ENCODE assay signal across 14 cellular contexts in genomic region chr3:40546811-40547210, GRCh38. TPM values are rescaled to one million over a fixed set of nuclear protein-coding genes. Genes with fewer than 3 reads are reported as not detected.
A peak's percentile ranks its signal among the peaks of the same experiment; 100 is the strongest.
DNase-seq lines count a peak whose midpoint lies in the region; ATAC-seq and TF ChIP-seq lines count a peak whose summit lies in the region.
"Had no signal": no experiment of that assay in that cellular context is flagged by ENCODE, and none has a peak within 500 bp of the region (broad histone marks: within the 10 kb centered on the region; RNA-seq: fewer than 3 reads in every experiment).

No MANE protein-coding gene starts in this region.

- ATAC-seq in SK-N-SH treated with all-trans-retinoic acid at 6 μM for 48 hours: peak; percentile 67
- peak; percentile 80 for ATAC-seq in RWPE2 (ENCODE audit: low read depth)
- ATAC-seq in GM21723 (IDR thresholded peaks at IDR 0.05; ENCODE audit: unreplicated experiment): no peak
- ATAC-seq: natural killer cell treated with Interleukin-12 subunit alpha and Interleukin-12 subunit beta and Interleukin-15 and Interleukin-18, amount 100 ng/mL, for 72 hours; T-helper 17 cell had no signal

- H3K79me2 ChIP-seq in SK-N-SH (ENCODE audit: insufficient read depth) (no peaks in the 10 kb centered on the region), smooth muscle cell (ENCODE audit: low read depth) (no peaks in the 10 kb centered on the region)

- H3K9ac ChIP-seq in SK-N-SH: no peak overlapping the region
- H3K9ac ChIP-seq in smooth muscle cell (ENCODE audit: low read depth): no peak overlapping the region

- no peaks in the 10 kb centered on the region for H3K9me2 ChIP-seq in SK-N-SH

- no peak overlapping the region for H3K4me3 ChIP-seq in SK-N-SH (ENCODE audit: low read depth in 2 of 2, low read length in 1 of 2)
- H3K4me3 ChIP-seq in RWPE2 (ENCODE audit: severe bottlenecking): no peak overlapping the region
- no peak overlapping the region for H3K4me3 ChIP-seq in fibroblast of the aortic adventitia (ENCODE audit: low read depth, low read length)
- H3K4me3 ChIP-seq in smooth muscle cell: no peak overlapping the region

- H3K4me1 ChIP-seq in SK-N-SH (ENCODE audit: control insufficient read depth in 1 of 2, insufficient read depth in 2 of 2, low read depth in 1 of 2, low read length in 1 of 2) (no peaks in the 10 kb centered on the region), RWPE2 (ENCODE audit: insufficient read depth, poor library complexity, severe bottlenecking) (no peaks in the 10 kb centered on the region), smooth muscle cell (ENCODE audit: low read depth) (peaks cover 19% of the 10 kb centered on the region)

- no peak overlapping the region for H2AFZ ChIP-seq in SK-N-SH (ENCODE audit: low read depth)
- no peak overlapping the region for H2AFZ ChIP-seq in smooth muscle cell (ENCODE audit: low read depth)

- H3K27me3 ChIP-seq in SK-N-SH (ENCODE audit: insufficient read depth): no peaks in the 10 kb centered on the region
- no peaks in the 10 kb centered on the region for H3K27me3 ChIP-seq in RWPE2 (ENCODE audit: insufficient read depth, poor library complexity, severe bottlenecking)
- H3K27me3 ChIP-seq in smooth muscle cell (ENCODE audit: low read depth): no peaks in the 10 kb centered on the region

- TF ChIP-seq CTCF in SK-N-SH (IDR thresholded peaks at IDR 0.05) (no peak), RWPE2 (IDR thresholded peaks at IDR 0.05; ENCODE audit: poor library complexity, severe bottlenecking) (no peak), fibroblast of the aortic adventitia (IDR thresholded peaks at IDR 0.05; ENCODE audit: insufficient read depth, low read length) (no peak), smooth muscle cell (IDR thresholded peaks at IDR 0.05; ENCODE audit: borderline replicate concordance, insufficient read depth, poor library complexity, severe bottlenecking) (no peak)

- H3K27ac ChIP-seq in SK-N-SH (ENCODE audit: low read depth in 2 of 2, low read length in 1 of 2): no peak overlapping the region
- no peak overlapping the region for H3K27ac ChIP-seq in RWPE2 (ENCODE audit: poor library complexity, severe bottlenecking)
- H3K27ac ChIP-seq in smooth muscle cell (ENCODE audit: low read depth): peak overlapping the region; percentile 73

- H3K9me3 ChIP-seq in SK-N-SH (no peaks in the 10 kb centered on the region), RWPE2 (ENCODE audit: severe bottlenecking) (no peaks in the 10 kb centered on the region), smooth muscle cell (replicated peaks; ENCODE audit: low read depth) (no peaks in the 10 kb centered on the region)

- H3F3A ChIP-seq in SK-N-SH (replicated peaks; ENCODE audit: insufficient read depth) (peaks cover 3% of the 10 kb centered on the region), smooth muscle cell (ENCODE audit: low read depth) (peaks cover 11% of the 10 kb centered on the region)

- DNase-seq in SK-N-SH (no peak), RWPE2 (ENCODE audit: low spot score) (no peak), fibroblast of the aortic adventitia (ENCODE audit: low read depth) (peak; percentile 71), smooth muscle cell (lab: John Stamatoyannopoulos, UW; ENCODE audit: unreplicated experiment) (peak; percentile 3), GDM1 (lab: John Stamatoyannopoulos, UW) (no peak), LoVo (ENCODE audit: low spot score) (no peak)
- DNase-seq: activated CD4-positive, alpha-beta T cell treated with anti-CD3 and anti-CD28 coated beads, Interleukin-2, amount 50 U/mL, for 48 hours; activated naive CD4-positive, alpha-beta T cell treated with anti-CD3 and anti-CD28 coated beads for 36 hours; effector CD4-positive, alpha-beta T cell; NCI-H1694 treated with DMSO at 0.1 percent for 48 hours; T-helper 17 cell had no signal

- no peaks in the 10 kb centered on the region for H4K20me1 ChIP-seq in SK-N-SH (ENCODE audit: insufficient read depth)
- H4K20me1 ChIP-seq in smooth muscle cell (ENCODE audit: low read depth): no peaks in the 10 kb centered on the region

- WGBS in SK-N-SH (ENCODE audit: low lambda C conversion rate): 16% methylated on average over 1 of the region's 1 CpG
- 0% methylated on average over 1 of the region's 1 CpG for WGBS in smooth muscle cell (ENCODE audit: low lambda C conversion rate)

- no peak overlapping the region for H3K4me2 ChIP-seq in SK-N-SH
- peak overlapping the region; percentile 53 for H3K4me2 ChIP-seq in smooth muscle cell

- POLR2A ChIA-PET in SK-N-SH (lab: Yijun Ruan, JAX): no interaction called here

- TF ChIP-seq EP300 in SK-N-SH (IDR thresholded peaks at IDR 0.05; ENCODE audit: borderline replicate concordance in 1 of 2, low read depth in 1 of 2, low read length in 1 of 2): no peak

- no peak for TF ChIP-seq RAD21 in SK-N-SH (IDR thresholded peaks at IDR 0.05; ENCODE audit: low read length)

- peaks cover 0 to 5% of the 10 kb centered on the region in 2 experiments for H3K36me3 ChIP-seq in SK-N-SH (replicated peaks in 1 of 2; ENCODE audit: control insufficient read depth in 1 of 2, insufficient read depth in 2 of 2, low read length in 1 of 2)
- no peaks in the 10 kb centered on the region for H3K36me3 ChIP-seq in RWPE2 (ENCODE audit: low read depth)
- no peaks in the 10 kb centered on the region for H3K36me3 ChIP-seq in smooth muscle cell (ENCODE audit: low read depth)

- CTCF ChIA-PET in SK-N-SH (lab: Yijun Ruan, JAX): no interaction called here

TF ChIP-seq in SK-N-SH treated with all-trans-retinoic acid at 6 μM for 48 hours, 23 proteins besides CTCF, POLR2A, EP300 and RAD21:
- TF ChIP-seq ZC3H10 (CRISPR knock-in tag; IDR thresholded peaks at IDR 0.05): no peak
- TF ChIP-seq BACH2 (CRISPR knock-in tag; IDR thresholded peaks at IDR 0.05; ENCODE audit: borderline replicate concordance): no peak
- no peak for TF ChIP-seq ZNF70 (CRISPR knock-in tag; IDR thresholded peaks at IDR 0.05)
- no peak for TF ChIP-seq ZFP30 (CRISPR knock-in tag; IDR thresholded peaks at IDR 0.05)
- no peak for TF ChIP-seq CSDC2 (CRISPR knock-in tag; IDR thresholded peaks at IDR 0.05)

TF ChIP-seq in SK-N-SH, 30 proteins besides CTCF, POLR2A, EP300 and RAD21:
- TF ChIP-seq SIN3A (IDR thresholded peaks at IDR 0.05; ENCODE audit: borderline replicate concordance, low read depth, low read length) (no peak), FOXJ3 (CRISPR knock-in tag; IDR thresholded peaks at IDR 0.05) (no peak), CHD2 (IDR thresholded peaks at IDR 0.05; ENCODE audit: low read length, partially characterized antibody) (no peak), ZBTB33 (IDR thresholded peaks at IDR 0.05; ENCODE audit: borderline replicate concordance, low read depth) (no peak), FOXM1 (IDR thresholded peaks at IDR 0.05; ENCODE audit: low read depth) (no peak)
- TF ChIP-seq, protein P1, sequence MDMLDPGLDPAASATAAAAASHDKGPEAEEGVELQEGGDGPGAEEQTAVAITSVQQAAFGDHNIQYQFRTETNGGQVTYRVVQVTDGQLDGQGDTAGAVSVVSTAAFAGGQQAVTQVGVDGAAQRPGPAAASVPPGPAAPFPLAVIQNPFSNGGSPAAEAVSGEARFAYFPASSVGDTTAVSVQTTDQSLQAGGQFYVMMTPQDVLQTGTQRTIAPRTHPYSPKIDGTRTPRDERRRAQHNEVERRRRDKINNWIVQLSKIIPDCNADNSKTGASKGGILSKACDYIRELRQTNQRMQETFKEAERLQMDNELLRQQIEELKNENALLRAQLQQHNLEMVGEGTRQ (IDR thresholded peaks at IDR 0.05; ENCODE audit: borderline replicate concordance, low read depth, low read length): no peak
- TF ChIP-seq, protein P2, sequence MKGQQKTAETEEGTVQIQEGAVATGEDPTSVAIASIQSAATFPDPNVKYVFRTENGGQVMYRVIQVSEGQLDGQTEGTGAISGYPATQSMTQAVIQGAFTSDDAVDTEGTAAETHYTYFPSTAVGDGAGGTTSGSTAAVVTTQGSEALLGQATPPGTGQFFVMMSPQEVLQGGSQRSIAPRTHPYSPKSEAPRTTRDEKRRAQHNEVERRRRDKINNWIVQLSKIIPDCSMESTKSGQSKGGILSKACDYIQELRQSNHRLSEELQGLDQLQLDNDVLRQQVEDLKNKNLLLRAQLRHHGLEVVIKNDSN (IDR thresholded peaks at IDR 0.05; ENCODE audit: borderline replicate concordance, low read depth): no peak

RNA-seq across cellular contexts. Expression of gene ZNF621, which starts 22.1 kb away (rescaled TPM):
- polyA plus RNA-seq in SK-N-SH (2012; rRNA removed) (10.3 and 15.5 TPM in 2 replicates), smooth muscle cell (3.4 and 5.9 TPM in 2 replicates)
- 10.1 and 10.9 TPM in 2 replicates for polyA plus RNA-seq in SK-N-SH (2012; cell fraction: cytosol; rRNA removed)
- polyA plus RNA-seq in SK-N-SH (2012; cell fraction: nucleus; rRNA removed): 30.9 and 43.6 TPM in 2 replicates
- total RNA-seq in fibroblast of the aortic adventitia (ENCODE audit: low replicate concordance) (13.0 and 21.8 TPM in 2 replicates), smooth muscle cell (18.3 and 20.3 TPM in 2 replicates)

RNA-seq across cellular contexts. Expression of gene ZNF620, which starts 41.0 kb away (rescaled TPM):
- 2.0 and 2.5 TPM in 2 replicates for polyA plus RNA-seq in SK-N-SH (2012; rRNA removed)
- polyA plus RNA-seq in SK-N-SH (2012; cell fraction: cytosol; rRNA removed): 2.5 and 2.9 TPM in 2 replicates
- polyA plus RNA-seq in SK-N-SH (2012; cell fraction: nucleus; rRNA removed): 2.1 and 3.0 TPM in 2 replicates
- total RNA-seq in fibroblast of the aortic adventitia (ENCODE audit: low replicate concordance): 0.65 and 0.99 TPM in 2 replicates
- 0.58 and 0.99 TPM in 2 replicates for total RNA-seq in smooth muscle cell
- 0.63 and 1.9 TPM in 2 replicates for polyA plus RNA-seq in smooth muscle cell

Comparison
In these comparisons a context has a peak if more than half of its experiments do, and no peak if none do; other contexts are left out.
1. DNase-seq: peak in fibroblast of the aortic adventitia (single experiment) and smooth muscle cell (single experiment); none in SK-N-SH (single experiment), RWPE2 (single experiment), GDM1 (single experiment) and LoVo (single experiment).